ENCODE assay signal across 1 cellular context in genomic region chr18:49020621-49021021, GRCh38.
TF ChIP-seq lines count a peak whose summit lies in the region.

No MANE protein-coding gene starts in this region.

TF ChIP-seq in HCT116, 20 proteins besides CTCF, POLR2A, EP300 and RAD21 (continued from another document):
- TF ChIP-seq REST (IDR thresholded peaks at IDR 0.05; ENCODE audit: low read depth), result no peak
- TF ChIP-seq CBX3 (IDR thresholded peaks at IDR 0.05; ENCODE audit: low read depth), result no peak
- TF ChIP-seq ZNF274 (IDR thresholded peaks at IDR 0.05; ENCODE audit: low read depth, low read length), result no peak
- TF ChIP-seq SRF (IDR thresholded peaks at IDR 0.05; ENCODE audit: low read depth), result no peak
- TF ChIP-seq POLR2AphosphoS5 (IDR thresholded peaks at IDR 0.05; ENCODE audit: low read depth, low read length), result no peak
